In genomic region chr22:46826438-46826837, GRCh38 we compare ENCODE assay signal across 1 cellular context.
TF ChIP-seq lines count a peak whose summit lies in the region.

No MANE protein-coding gene starts in this region.

TF ChIP-seq in SK-N-SH, 30 proteins besides CTCF, POLR2A, EP300 and RAD21 (continued from another document):
- TF ChIP-seq SMC3 (IDR thresholded peaks at IDR 0.05; ENCODE audit: low read depth, low read length): no peak
- TF ChIP-seq TAF1 (IDR thresholded peaks at IDR 0.05; ENCODE audit: borderline replicate concordance, low read depth, low read length): no peak
- TF ChIP-seq NFIC (IDR thresholded peaks at IDR 0.05; ENCODE audit: borderline replicate concordance): no peak
